Comparison of ENCODE assay signal across 36 cellular contexts in the genomic region with DNA sequence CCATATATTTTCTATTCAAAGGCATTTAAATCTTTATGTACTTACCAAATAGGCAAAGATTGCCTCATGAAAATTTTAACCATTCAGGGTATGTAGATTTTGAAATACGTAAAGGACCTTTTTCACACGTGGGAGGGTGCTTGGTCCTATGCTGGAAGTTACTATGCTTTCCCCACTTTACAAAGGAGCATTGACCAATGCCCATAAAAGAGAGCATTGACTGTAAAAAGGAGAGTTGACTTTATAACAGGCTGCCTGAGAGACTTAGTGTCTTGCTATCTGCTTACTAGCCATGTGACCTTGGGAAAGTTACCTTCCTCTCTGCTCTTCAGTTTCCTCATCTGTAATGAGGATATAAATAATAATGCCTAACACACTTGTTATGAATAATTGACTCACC.
"Had no signal": no experiment of that assay in that cellular context is flagged by ENCODE, and none has a peak within 500 bp of the region (broad histone marks: within the 10 kb centered on the region; RNA-seq: fewer than 3 reads in every experiment).

No MANE protein-coding gene starts in this region.

- H3K4me1 Mint-ChIP-seq: activated B cell treated with CpG ODN at 0.5 μM for 24 hours; activated CD4-positive, alpha-beta T cell treated with anti-CD3 and anti-CD28 coated beads for 36 hours; activated CD4-positive, alpha-beta T cell treated with anti-CD3 and anti-CD28 coated beads, Interleukin-2, amount 10 ng/mL, durations not matched to agents 24 days and 14 days; activated CD8-positive, alpha-beta memory T cell treated with anti-CD3 and anti-CD28 coated beads, Interleukin-2, amount 10 ng/mL, durations not matched to agents 7 days and 5 days; activated naive CD4-positive, alpha-beta T cell treated with anti-CD3 and anti-CD28 coated beads, Interleukin-2, amount 50 U/mL, for 24 hours; activated naive CD8-positive, alpha-beta T cell treated with anti-CD3 and anti-CD28 coated beads for 36 hours; activated naive CD8-positive, alpha-beta T cell treated with anti-CD3 and anti-CD28 coated beads, Interleukin-2, amount 50 U/mL, for 24 hours; T-cell had no signal

- H3K36me3 Mint-ChIP-seq: activated CD4-positive, alpha-beta memory T cell treated with anti-CD3 and anti-CD28 coated beads for 36 hours; activated CD8-positive, alpha-beta memory T cell treated with anti-CD3 and anti-CD28 coated beads, Interleukin-2, amount 10 ng/mL, durations not matched to agents 7 days and 5 days; activated naive CD4-positive, alpha-beta T cell treated with anti-CD3 and anti-CD28 coated beads, Interleukin-2, amount 50 U/mL, for 24 hours; activated naive CD8-positive, alpha-beta T cell treated with anti-CD3 and anti-CD28 coated beads for 36 hours; brain; T-cell had no signal

- DNase-seq: activated B cell treated with CpG ODN at 0.5 μM for 24 hours; activated CD4-positive, alpha-beta memory T cell treated with anti-CD3 and anti-CD28 coated beads for 36 hours; activated CD4-positive, alpha-beta T cell treated with anti-CD3 and anti-CD28 coated beads for 36 hours; activated CD4-positive, alpha-beta T cell treated with anti-CD3 and anti-CD28 coated beads, Interleukin-2, amount 10 ng/mL, durations not matched to agents 24 days and 14 days; activated CD8-positive, alpha-beta memory T cell treated with anti-CD3 and anti-CD28 coated beads, Interleukin-2, amount 10 ng/mL, durations not matched to agents 7 days and 5 days; activated CD8-positive, alpha-beta memory T cell treated with anti-CD3 and anti-CD28 coated beads, Interleukin-2, amount 50 U/mL, for 4 hours; activated CD8-positive, alpha-beta T cell treated with anti-CD3 and anti-CD28 coated beads, Interleukin-2, amount 10 ng/mL, durations not matched to agents 7 days and 5 days; activated effector memory CD4-positive, alpha-beta T cell treated with anti-CD3 and anti-CD28 coated beads, Interleukin-2, amount 50 U/mL, for 16 hours; activated naive CD4-positive, alpha-beta T cell treated with anti-CD3 and anti-CD28 coated beads for 36 hours; activated naive CD8-positive, alpha-beta T cell treated with anti-CD3 and anti-CD28 coated beads for 36 hours; activated naive CD8-positive, alpha-beta T cell treated with anti-CD3 and anti-CD28 coated beads, Interleukin-2, amount 50 U/mL, for 24 hours; activated T-cell treated with anti-CD3 and anti-CD28 coated beads, Interleukin-2, amount 50 U/mL, for 1 hour; activated T-cell treated with anti-CD3 and anti-CD28 coated beads, Interleukin-2, amount 50 U/mL, for 48 hours; adrenal gland; amygdala; central memory CD4-positive, alpha-beta T cell; cerebellar nuclear complex; colonic mucosa; effector CD8-positive, alpha-beta T cell; esophagus squamous epithelium; head of caudate nucleus; T-cell; T1000; WERI-Rb-1 had no signal

- H3K4me1 ChIP-seq: adrenal gland, ascending aorta, breast epithelium, colonic mucosa, esophagus squamous epithelium had no signal

- FAIRE-seq: endothelial cell of umbilical vein had no signal

- H3K27ac Mint-ChIP-seq: activated B cell treated with CpG ODN at 0.5 μM for 24 hours; activated CD4-positive, alpha-beta memory T cell treated with anti-CD3 and anti-CD28 coated beads for 36 hours; activated CD4-positive, alpha-beta T cell treated with anti-CD3 and anti-CD28 coated beads for 36 hours; activated CD4-positive, alpha-beta T cell treated with anti-CD3 and anti-CD28 coated beads, Interleukin-2, amount 10 ng/mL, durations not matched to agents 24 days and 14 days; activated CD8-positive, alpha-beta memory T cell treated with anti-CD3 and anti-CD28 coated beads, Interleukin-2, amount 10 ng/mL, durations not matched to agents 7 days and 5 days; activated CD8-positive, alpha-beta T cell treated with anti-CD3 and anti-CD28 coated beads, Interleukin-2, amount 10 ng/mL, durations not matched to agents 7 days and 5 days; activated naive CD4-positive, alpha-beta T cell treated with anti-CD3 and anti-CD28 coated beads for 36 hours; activated naive CD4-positive, alpha-beta T cell treated with anti-CD3 and anti-CD28 coated beads, Interleukin-2, amount 50 U/mL, for 24 hours; activated naive CD8-positive, alpha-beta T cell treated with anti-CD3 and anti-CD28 coated beads for 36 hours; activated naive CD8-positive, alpha-beta T cell treated with anti-CD3 and anti-CD28 coated beads, Interleukin-2, amount 50 U/mL, for 24 hours; activated T-helper 1 cell treated with anti-CD3 and anti-CD28 coated beads, Interleukin-12 subunit alpha, Interleukin-12 subunit beta, Interleukin-2, Interleukin-4 antibody, amounts not matched to agents 30 ng/mL and 10 ng/mL and 1 ng/mL, durations not matched to agents 14 hours and 24 hours and 36 hours; activated T-helper 2 cell treated with anti-CD3 and anti-CD28 coated beads, Interferon-gamma antibody, Interleukin-2, Interleukin-4, amounts not matched to agents 10 μg/mL and 5 μg/mL and 100 μg/mL, durations not matched to agents 14 hours and 24 hours and 36 hours; brain; T-cell; T-helper 1 cell treated with Interleukin-12 subunit alpha and Interleukin-12 subunit beta and Interleukin-4 antibody, amounts not matched to agents 30 μg/mL and 1 μg/mL, for 36 hours; T-helper 2 cell treated with Interferon-gamma antibody and Interleukin-4, amounts not matched to agents 5 μg/mL and 100 μg/mL, for 36 hours had no signal

- H3K27ac ChIP-seq: adrenal gland, ascending aorta, breast epithelium, cardiac muscle cell, colonic mucosa, epithelial cell of prostate, esophagus squamous epithelium, WERI-Rb-1 had no signal

- H3K27me3 ChIP-seq: adrenal gland, ascending aorta, breast epithelium, cardiac muscle cell, colonic mucosa, esophagus squamous epithelium had no signal

- ATAC-seq: activated CD4-positive, alpha-beta T cell treated with anti-CD3 and anti-CD28 coated beads for 36 hours; activated CD4-positive, CD25-positive, alpha-beta regulatory T cell treated with anti-CD3 and anti-CD28 coated beads, Interleukin-2, amount 50 U/mL, for 24 hours; activated CD8-positive, alpha-beta memory T cell treated with anti-CD3 and anti-CD28 coated beads, Interleukin-2, amount 10 ng/mL, durations not matched to agents 7 days and 5 days; activated CD8-positive, alpha-beta T cell treated with anti-CD3 and anti-CD28 coated beads, Interleukin-2, amount 10 ng/mL, durations not matched to agents 7 days and 5 days; activated naive CD8-positive, alpha-beta T cell treated with anti-CD3 and anti-CD28 coated beads, Interleukin-2, amount 50 U/mL, for 24 hours; T-cell had no signal

- H3K4me3 Mint-ChIP-seq: activated B cell treated with CpG ODN at 0.5 μM for 24 hours; activated CD4-positive, alpha-beta memory T cell treated with anti-CD3 and anti-CD28 coated beads for 36 hours; activated CD4-positive, alpha-beta T cell treated with anti-CD3 and anti-CD28 coated beads for 36 hours; activated CD4-positive, alpha-beta T cell treated with anti-CD3 and anti-CD28 coated beads, Interleukin-2, amount 10 ng/mL, durations not matched to agents 24 days and 14 days; activated CD8-positive, alpha-beta memory T cell treated with anti-CD3 and anti-CD28 coated beads, Interleukin-2, amount 10 ng/mL, durations not matched to agents 7 days and 5 days; activated CD8-positive, alpha-beta T cell treated with anti-CD3 and anti-CD28 coated beads, Interleukin-2, amount 10 ng/mL, durations not matched to agents 7 days and 5 days; activated naive CD4-positive, alpha-beta T cell treated with anti-CD3 and anti-CD28 coated beads for 36 hours; activated naive CD4-positive, alpha-beta T cell treated with anti-CD3 and anti-CD28 coated beads, Interleukin-2, amount 50 U/mL, for 24 hours; activated naive CD8-positive, alpha-beta T cell treated with anti-CD3 and anti-CD28 coated beads for 36 hours; activated naive CD8-positive, alpha-beta T cell treated with anti-CD3 and anti-CD28 coated beads, Interleukin-2, amount 50 U/mL, for 24 hours; activated T-helper 1 cell treated with anti-CD3 and anti-CD28 coated beads, Interleukin-12 subunit alpha, Interleukin-12 subunit beta, Interleukin-2, Interleukin-4 antibody, amounts not matched to agents 30 ng/mL and 10 ng/mL and 1 ng/mL, durations not matched to agents 14 hours and 24 hours and 36 hours; brain; T-cell; T-helper 1 cell treated with Interleukin-12 subunit alpha and Interleukin-12 subunit beta and Interleukin-4 antibody, amounts not matched to agents 30 μg/mL and 1 μg/mL, for 36 hours; T-helper 2 cell treated with Interferon-gamma antibody and Interleukin-4, amounts not matched to agents 5 μg/mL and 100 μg/mL, for 36 hours had no signal

- H3K9me3 ChIP-seq: adrenal gland, ascending aorta, breast epithelium, colonic mucosa, esophagus squamous epithelium had no signal

- H3K27me3 Mint-ChIP-seq: activated B cell treated with CpG ODN at 0.5 μM for 24 hours; activated CD4-positive, alpha-beta memory T cell treated with anti-CD3 and anti-CD28 coated beads for 36 hours; activated CD4-positive, alpha-beta T cell treated with anti-CD3 and anti-CD28 coated beads for 36 hours; activated CD4-positive, alpha-beta T cell treated with anti-CD3 and anti-CD28 coated beads, Interleukin-2, amount 10 ng/mL, durations not matched to agents 24 days and 14 days; activated CD8-positive, alpha-beta memory T cell treated with anti-CD3 and anti-CD28 coated beads, Interleukin-2, amount 10 ng/mL, durations not matched to agents 7 days and 5 days; activated naive CD4-positive, alpha-beta T cell treated with anti-CD3 and anti-CD28 coated beads, Interleukin-2, amount 50 U/mL, for 24 hours; activated naive CD8-positive, alpha-beta T cell treated with anti-CD3 and anti-CD28 coated beads for 36 hours; activated naive CD8-positive, alpha-beta T cell treated with anti-CD3 and anti-CD28 coated beads, Interleukin-2, amount 50 U/mL, for 24 hours; T-cell had no signal

- H3K36me3 ChIP-seq: adrenal gland, ascending aorta, breast epithelium, cardiac muscle cell, colonic mucosa, esophagus squamous epithelium, WERI-Rb-1 had no signal

- H3K9me3 Mint-ChIP-seq: activated B cell treated with CpG ODN at 0.5 μM for 24 hours; activated CD4-positive, alpha-beta T cell treated with anti-CD3 and anti-CD28 coated beads, Interleukin-2, amount 10 ng/mL, durations not matched to agents 24 days and 14 days; activated T-helper 1 cell treated with anti-CD3 and anti-CD28 coated beads, Interleukin-12 subunit alpha, Interleukin-12 subunit beta, Interleukin-2, Interleukin-4 antibody, amounts not matched to agents 30 ng/mL and 10 ng/mL and 1 ng/mL, durations not matched to agents 14 hours and 24 hours and 36 hours; brain; T-helper 1 cell treated with Interleukin-12 subunit alpha and Interleukin-12 subunit beta and Interleukin-4 antibody, amounts not matched to agents 30 μg/mL and 1 μg/mL, for 36 hours had no signal

- H3K4me3 ChIP-seq: adrenal gland, ascending aorta, breast epithelium, cardiac muscle cell, colonic mucosa, esophagus squamous epithelium had no signal
